Comparison of ENCODE assay signal across 36 cellular contexts in genomic region chr10:48974757-48975156, GRCh38. TPM values are rescaled to one million over a fixed set of nuclear protein-coding genes. Genes with fewer than 3 reads are reported as not detected.
"Had no signal": no experiment of that assay in that cellular context is flagged by ENCODE, and none has a peak within 500 bp of the region (broad histone marks: within the 10 kb centered on the region; RNA-seq: fewer than 3 reads in every experiment).

No MANE protein-coding gene starts in this region.

- H3K27ac Mint-ChIP-seq: activated B cell treated with CpG ODN at 0.5 μM for 24 hours; activated CD8-positive, alpha-beta T cell treated with anti-CD3 and anti-CD28 coated beads for 36 hours; activated naive CD8-positive, alpha-beta T cell; activated T-helper 17 cell treated with anti-CD3 and anti-CD28 coated beads, Interleukin-2, amount 50 U/mL, for 72 hours; effector memory CD8-positive, alpha-beta T cell; T-helper 17 cell; T-helper 2 cell treated with Interferon-gamma antibody and Interleukin-4, amounts not matched to agents 5 μg/mL and 100 μg/mL, for 36 hours had no signal

- H3K27me3 Mint-ChIP-seq: activated B cell treated with CpG ODN at 0.5 μM for 24 hours; activated CD8-positive, alpha-beta T cell treated with anti-CD3 and anti-CD28 coated beads for 36 hours had no signal

- H3K36me3 ChIP-seq: brain microvascular endothelial cell, esophagus muscularis mucosa, gastrocnemius medialis, heart left ventricle, WERI-Rb-1 had no signal

- DNase-seq: activated B cell treated with CpG ODN at 0.5 μM for 24 hours; activated CD4-positive, alpha-beta T cell treated with anti-CD3 and anti-CD28 coated beads for 48 hours; activated CD4-positive, alpha-beta T cell treated with anti-CD3 and anti-CD28 coated beads, Interleukin-2, amount 50 U/mL, for 1 hour; activated CD4-positive, alpha-beta T cell treated with anti-CD3 and anti-CD28 coated beads, Interleukin-2, amount 50 U/mL, for 48 hours; activated CD8-positive, alpha-beta memory T cell treated with anti-CD3 and anti-CD28 coated beads for 24 hours; activated CD8-positive, alpha-beta T cell treated with anti-CD3 and anti-CD28 coated beads for 36 hours; activated effector memory CD4-positive, alpha-beta T cell treated with Interleukin-2 at 50 U/mL for 16 hours; activated gamma-delta T cell treated with Interleukin-2 at 50 U/mL for 16 hours; activated naive CD4-positive, alpha-beta T cell treated with anti-CD3 and anti-CD28 coated beads, Interleukin-2, amount 50 U/mL, for 16 hours; activated naive CD4-positive, alpha-beta T cell treated with Interleukin-2 at 50 U/mL for 16 hours; activated T-cell treated with anti-CD3 and anti-CD28 coated beads, Interleukin-2, amount 50 U/mL, for 4 hours; amniotic stem cell; anterior cingulate cortex; brain microvascular endothelial cell; caudate nucleus; cortex of kidney; dermis blood vessel endothelial cell; effector CD4-positive, alpha-beta T cell; effector memory CD8-positive, alpha-beta T cell; erythroblast; foreskin keratinocyte; gastrocnemius medialis; glutamatergic neuron; heart left ventricle; T-helper 17 cell; T1000; WERI-Rb-1 had no signal

- H3K4me1 ChIP-seq: esophagus muscularis mucosa, foreskin keratinocyte, gastrocnemius medialis, heart left ventricle had no signal

- H3K4me3 ChIP-seq: esophagus muscularis mucosa, gastrocnemius medialis, heart left ventricle had no signal

- H3K27ac ChIP-seq: brain microvascular endothelial cell, esophagus muscularis mucosa, foreskin keratinocyte, gastrocnemius medialis, heart left ventricle, WERI-Rb-1 had no signal

- H3K36me3 Mint-ChIP-seq: activated naive CD8-positive, alpha-beta T cell had no signal

- H3K4me1 Mint-ChIP-seq: activated B cell treated with CpG ODN at 0.5 μM for 24 hours; activated T-helper 17 cell treated with anti-CD3 and anti-CD28 coated beads, Interleukin-2, amount 50 U/mL, for 72 hours had no signal

- FAIRE-seq: astrocyte, colon had no signal

- H3K9me3 Mint-ChIP-seq: activated B cell treated with CpG ODN at 0.5 μM for 24 hours; activated CD8-positive, alpha-beta T cell treated with anti-CD3 and anti-CD28 coated beads for 36 hours; activated T-cell treated with anti-CD3 and anti-CD28 coated beads, Interleukin-2, amount 50 U/mL, for 4 hours; activated T-helper 17 cell treated with anti-CD3 and anti-CD28 coated beads, Interleukin-2, amount 50 U/mL, for 72 hours; effector memory CD8-positive, alpha-beta T cell; T-helper 2 cell treated with Interferon-gamma antibody and Interleukin-4, amounts not matched to agents 5 μg/mL and 100 μg/mL, for 36 hours had no signal

- H3K27me3 ChIP-seq: brain microvascular endothelial cell, esophagus muscularis mucosa, foreskin keratinocyte, gastrocnemius medialis, heart left ventricle had no signal

- H3K9me3 ChIP-seq: esophagus muscularis mucosa, gastrocnemius medialis, heart left ventricle had no signal

- ATAC-seq: activated CD4-positive, CD25-positive, alpha-beta regulatory T cell treated with anti-CD3 and anti-CD28 coated beads, Interleukin-2, amount 50 U/mL, for 24 hours; activated CD8-positive, alpha-beta T cell treated with anti-CD3 and anti-CD28 coated beads for 36 hours; activated T-cell treated with anti-CD3 and anti-CD28 coated beads, Interleukin-2, amount 50 U/mL, for 4 hours; activated T-helper 17 cell treated with anti-CD3 and anti-CD28 coated beads, Interleukin-2, amount 50 U/mL, for 72 hours; effector memory CD8-positive, alpha-beta T cell; foreskin keratinocyte; gastrocnemius medialis; heart left ventricle; T-helper 17 cell had no signal

- H3K4me3 Mint-ChIP-seq: activated B cell treated with CpG ODN at 0.5 μM for 24 hours; activated CD8-positive, alpha-beta T cell treated with anti-CD3 and anti-CD28 coated beads for 36 hours; activated naive CD8-positive, alpha-beta T cell; activated T-cell treated with anti-CD3 and anti-CD28 coated beads, Interleukin-2, amount 50 U/mL, for 4 hours; activated T-helper 17 cell treated with anti-CD3 and anti-CD28 coated beads, Interleukin-2, amount 50 U/mL, for 72 hours; effector memory CD8-positive, alpha-beta T cell; T-helper 17 cell; T-helper 2 cell treated with Interferon-gamma antibody and Interleukin-4, amounts not matched to agents 5 μg/mL and 100 μg/mL, for 36 hours had no signal

RNA-seq across cellular contexts. Expression of gene LRRC18, which starts 35.1 kb away (rescaled TPM):
- total RNA-seq: activated B cell treated with CpG ODN at 0.5 μM for 24 hours; activated CD8-positive, alpha-beta T cell treated with anti-CD3 and anti-CD28 coated beads for 36 hours; activated T-cell treated with anti-CD3 and anti-CD28 coated beads, Interleukin-2, amount 50 U/mL, for 4 hours; activated T-helper 17 cell treated with anti-CD3 and anti-CD28 coated beads, Interleukin-2, amount 50 U/mL, for 72 hours; astrocyte; chondrocyte; dermis blood vessel endothelial cell; esophagus muscularis mucosa; foreskin keratinocyte; gastrocnemius medialis; heart left ventricle; T-helper 17 cell had no signal
- polyA plus RNA-seq: adipose tissue, foreskin keratinocyte, heart left ventricle had no signal
